ENCODE assay signal across 10 cellular contexts in genomic region chr15:89378699-89379422, GRCh38. TPM values are rescaled to one million over a fixed set of nuclear protein-coding genes. Genes with fewer than 3 reads are reported as not detected.
DNase-seq lines count a peak whose midpoint lies in the region; ATAC-seq and TF ChIP-seq lines count a peak whose summit lies in the region.
"Had no signal": no experiment of that assay in that cellular context is flagged by ENCODE, and none has a peak within 500 bp of the region (broad histone marks: within the 10 kb centered on the region; RNA-seq: fewer than 3 reads in every experiment).

No MANE protein-coding gene starts in this region.

- CTCF ChIA-PET in A673 (lab: Charles Lee), result no interaction called here

- peak; percentile 78 for ATAC-seq in left ventricle myocardium superior
- ATAC-seq in psoas muscle, result peak in 1 of 4 donors; percentile 19

- H3K9me3 ChIP-seq in psoas muscle, result no peaks in the 10 kb centered on the region
- no peaks in the 10 kb centered on the region for H3K9me3 ChIP-seq in A673 (ENCODE audit: low read depth, low read length, poor library complexity, severe bottlenecking)
- H3K9me3 ChIP-seq: BE2C had no signal

- peaks cover 3 to 8% of the 10 kb centered on the region in 2 donors for H3K36me3 Mint-ChIP-seq in CD14-positive monocyte
- no peaks in the 10 kb centered on the region for H3K36me3 Mint-ChIP-seq in activated T-cell treated with anti-CD3 and anti-CD28 coated beads, Interleukin-2, amount 50 U/mL, for 24 hours (ENCODE audit: low read depth)
- no peaks in the 10 kb centered on the region for H3K36me3 Mint-ChIP-seq in T-helper 2 cell treated with Interferon-gamma antibody and Interleukin-4, amounts not matched to agents 5 μg/mL and 100 μg/mL, for 36 hours (ENCODE audit: low read depth)

- H3K4me3 ChIP-seq in psoas muscle, result peak overlapping the region; percentile 61
- H3K4me3 ChIP-seq in A673 (ENCODE audit: low read depth, low read length, poor library complexity, severe bottlenecking), result no peak overlapping the region

- BruUV-seq in A673 (replicated peaks; lab: Mats Ljungman, UMichigan), result no TSS peak

- peaks cover 0 to 22% (median 8%) of the 10 kb centered on the region in 7 donors for H3K9me3 Mint-ChIP-seq in CD14-positive monocyte
- H3K9me3 Mint-ChIP-seq in activated T-cell treated with anti-CD3 and anti-CD28 coated beads, Interleukin-2, amount 50 U/mL, for 24 hours, result no peaks in the 10 kb centered on the region
- H3K9me3 Mint-ChIP-seq in T-helper 2 cell treated with Interferon-gamma antibody and Interleukin-4, amounts not matched to agents 5 μg/mL and 100 μg/mL, for 36 hours, result no peaks in the 10 kb centered on the region
- H3K9me3 Mint-ChIP-seq: activated CD4-positive, alpha-beta T cell treated with anti-CD3 and anti-CD28 coated beads, Interleukin-2, amount 10 ng/mL, durations not matched to agents 24 days and 14 days had no signal

- no peak for TF ChIP-seq POLR2A in erythroblast (IDR thresholded peaks at IDR 0.05; ENCODE audit: low read length)

- intact Hi-C loops in CD14-positive monocyte (cut with micrococcal nuclease) (no loop called here), left ventricle myocardium superior (cut with micrococcal nuclease) (no loop called here), psoas muscle (cut with DNase I) (no loop called here), A673 (cut with micrococcal nuclease; ENCODE audit: unreplicated experiment) (no loop called here)

- H3K27ac ChIP-seq in psoas muscle, result no peak overlapping the region
- H3K27ac ChIP-seq in A673 (ENCODE audit: low read depth, low read length, poor library complexity, severe bottlenecking), result no peak overlapping the region

- no peak for TF ChIP-seq CTCF in CD14-positive monocyte (IDR thresholded peaks at IDR 0.05)
- no peak for TF ChIP-seq CTCF in psoas muscle (IDR thresholded peaks at IDR 0.05)
- no peak for TF ChIP-seq CTCF in A673 (conservative IDR thresholded peaks at IDR 0.05; ENCODE audit: low read depth, low read length)

- H3K27ac Mint-ChIP-seq in CD14-positive monocyte, result no peak overlapping the region
- H3K27ac Mint-ChIP-seq in activated T-cell treated with anti-CD3 and anti-CD28 coated beads, Interleukin-2, amount 50 U/mL, for 24 hours, result no peak overlapping the region
- H3K27ac Mint-ChIP-seq in T-helper 2 cell treated with Interferon-gamma antibody and Interleukin-4, amounts not matched to agents 5 μg/mL and 100 μg/mL, for 36 hours, result no peak overlapping the region
- H3K27ac Mint-ChIP-seq: activated CD4-positive, alpha-beta T cell treated with anti-CD3 and anti-CD28 coated beads, Interleukin-2, amount 10 ng/mL, durations not matched to agents 24 days and 14 days had no signal

- H3K36me3 ChIP-seq in psoas muscle (ENCODE audit: insufficient read depth in 1 of 2, low read depth in 1 of 2) (no peaks in the 10 kb centered on the region), A673 (ENCODE audit: insufficient read depth, low read length, poor library complexity, severe bottlenecking) (no peaks in the 10 kb centered on the region)

- DNase-seq in CD14-positive monocyte (ENCODE audit: low spot score) (no peak), left ventricle myocardium superior (peak; percentile 51), psoas muscle (no peak), A673 (ENCODE audit: low spot score) (no peak), NCI-H446 treated with DMSO at 0.1 percent for 48 hours (lab: John Stamatoyannopoulos, UW) (no peak), erythroblast (lab: John Stamatoyannopoulos, UW) (no peak)
- peak; percentile 64 for DNase-seq in activated T-cell treated with anti-CD3 and anti-CD28 coated beads, Interleukin-2, amount 50 U/mL, for 24 hours
- DNase-seq in T-helper 2 cell treated with Interferon-gamma antibody and Interleukin-4, amounts not matched to agents 5 μg/mL and 100 μg/mL, for 36 hours (ENCODE audit: low spot score), result no peak
- DNase-seq: activated CD4-positive, alpha-beta T cell treated with anti-CD3 and anti-CD28 coated beads, Interleukin-2, amount 10 ng/mL, durations not matched to agents 24 days and 14 days; BE2C had no signal

- H3K27me3 ChIP-seq in psoas muscle (ENCODE audit: insufficient read depth in 3 of 3, low read length in 2 of 3) (peaks cover 0 to 84% (median 33%) of the 10 kb centered on the region in 3 donors), A673 (replicated peaks; ENCODE audit: insufficient read depth, low read depth, low read length, poor library complexity) (no peaks in the 10 kb centered on the region)
- H3K27me3 ChIP-seq: BE2C had no signal

- POLR2A ChIA-PET in A673 (lab: Charles Lee; ENCODE audit: low non-redundant PET), result no interaction called here

- H3K27me3 Mint-ChIP-seq in CD14-positive monocyte (ENCODE audit: low read depth in 3 of 3), result peaks cover 63 to 79% (median 77%) of the 10 kb centered on the region in 3 donors
- peaks cover 82% of the 10 kb centered on the region for H3K27me3 Mint-ChIP-seq in activated T-cell treated with anti-CD3 and anti-CD28 coated beads, Interleukin-2, amount 50 U/mL, for 24 hours
- peaks cover 86% of the 10 kb centered on the region for H3K27me3 Mint-ChIP-seq in T-helper 2 cell treated with Interferon-gamma antibody and Interleukin-4, amounts not matched to agents 5 μg/mL and 100 μg/mL, for 36 hours (ENCODE audit: low read depth)

- peaks cover 26% of the 10 kb centered on the region for H3K4me1 Mint-ChIP-seq in CD14-positive monocyte
- H3K4me1 Mint-ChIP-seq in activated T-cell treated with anti-CD3 and anti-CD28 coated beads, Interleukin-2, amount 50 U/mL, for 24 hours (ENCODE audit: low read depth), result peaks cover 7% of the 10 kb centered on the region
- H3K4me1 Mint-ChIP-seq in T-helper 2 cell treated with Interferon-gamma antibody and Interleukin-4, amounts not matched to agents 5 μg/mL and 100 μg/mL, for 36 hours (ENCODE audit: low read depth), result no peaks in the 10 kb centered on the region
- H3K4me1 Mint-ChIP-seq: activated CD4-positive, alpha-beta T cell treated with anti-CD3 and anti-CD28 coated beads, Interleukin-2, amount 10 ng/mL, durations not matched to agents 24 days and 14 days had no signal

- 3 to 5% (median 4%) methylated on average over 63 to 75 of the region's 75 CpGs for WGBS in psoas muscle, 3 donors

- H3K4me1 ChIP-seq in psoas muscle, result peaks cover 11% of the 10 kb centered on the region
- H3K4me1 ChIP-seq in A673 (ENCODE audit: insufficient read depth, low read length, poor library complexity, severe bottlenecking), result peaks cover 11% of the 10 kb centered on the region

- H3K4me3 Mint-ChIP-seq in CD14-positive monocyte, result peak overlapping the region; percentile 83 to 91
- H3K4me3 Mint-ChIP-seq in activated T-cell treated with anti-CD3 and anti-CD28 coated beads, Interleukin-2, amount 50 U/mL, for 24 hours, result peak overlapping the region; percentile 60
- H3K4me3 Mint-ChIP-seq in T-helper 2 cell treated with Interferon-gamma antibody and Interleukin-4, amounts not matched to agents 5 μg/mL and 100 μg/mL, for 36 hours, result no peak overlapping the region
- H3K4me3 Mint-ChIP-seq: activated CD4-positive, alpha-beta T cell treated with anti-CD3 and anti-CD28 coated beads, Interleukin-2, amount 10 ng/mL, durations not matched to agents 24 days and 14 days had no signal

RNA-seq across cellular contexts. Expression of gene POLG, which starts 44.2 kb away (rescaled TPM):
- polyA plus RNA-seq in CD14-positive monocyte, result 10 to 100 TPM; 19.2 to 21.6 TPM
- 39.5 TPM for total RNA-seq in left ventricle myocardium superior
- total RNA-seq in psoas muscle, result 10 to 100 TPM; 47.7 to 56.0 (median 51.1) TPM
- polyA plus RNA-seq in psoas muscle, result 10 to 100 TPM; 32.6 to 64.5 (median 58.4) TPM
- total RNA-seq in A673 (2021), result 63.5 and 166 TPM in 2 replicates

Comparison
In these comparisons a context has a peak if more than half of its experiments do, and no peak if none do; other contexts are left out.
1. DNase-seq: peak in activated T-cell treated with anti-CD3 and anti-CD28 coated beads, Interleukin-2, amount 50 U/mL, for 24 hours (single experiment) and left ventricle myocardium superior (single experiment); none in CD14-positive monocyte (single experiment), psoas muscle (0 of 2), A673 (single experiment), T-helper 2 cell treated with Interferon-gamma antibody and Interleukin-4, amounts not matched to agents 5 μg/mL and 100 μg/mL, for 36 hours (single experiment), NCI-H446 treated with DMSO at 0.1 percent for 48 hours (single experiment) and erythroblast (0 of 2).